8 cellular contexts compared by ENCODE assay signal in the genomic region with DNA sequence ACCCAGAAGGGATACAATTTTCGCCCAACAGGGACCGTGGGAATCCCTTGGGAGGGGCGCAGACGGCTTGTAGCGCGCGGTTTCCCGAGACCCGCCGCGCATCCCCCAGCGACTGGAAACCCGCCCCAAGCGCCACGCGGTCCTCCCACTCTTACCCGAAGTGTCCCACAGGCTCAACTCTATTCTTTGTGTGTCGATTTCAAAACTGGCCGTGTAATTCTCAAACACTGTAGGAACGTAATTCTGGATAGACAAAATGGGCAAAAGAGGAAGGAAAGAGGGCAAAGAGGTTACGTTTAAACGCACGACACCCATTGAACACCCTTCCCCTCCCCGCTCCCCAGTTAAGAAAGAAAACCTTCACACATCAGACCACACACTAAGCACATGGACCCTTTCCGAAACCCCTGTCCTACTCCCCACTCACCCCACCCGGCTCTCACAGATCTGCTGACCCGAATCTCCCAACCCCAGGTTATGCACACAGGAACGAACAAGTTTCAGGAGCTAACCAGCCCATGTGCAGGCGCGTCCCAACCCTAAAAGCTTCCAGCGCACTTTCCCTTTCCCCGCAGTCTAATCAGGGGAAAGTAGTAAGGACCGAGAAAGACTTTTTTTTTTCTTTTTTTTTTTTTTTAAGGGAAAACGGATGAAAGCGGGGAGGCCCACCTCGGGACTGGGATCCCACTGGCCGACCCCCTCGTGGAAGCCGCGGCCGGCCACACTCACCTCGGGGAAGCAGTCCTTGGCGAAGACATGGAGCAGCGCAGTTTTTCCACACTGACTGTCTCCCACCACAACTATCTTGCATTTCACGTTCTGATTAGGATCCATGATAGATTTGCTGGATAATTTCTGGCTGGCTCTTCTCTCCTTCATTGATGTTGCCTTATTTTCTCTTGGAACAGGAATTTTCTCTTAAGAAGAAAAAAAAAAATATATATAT. TPM values are rescaled to one million over a fixed set of nuclear protein-coding genes. Genes with fewer than 3 reads are reported as not detected.
DNase-seq lines count a peak whose midpoint lies in the region; ATAC-seq and TF ChIP-seq lines count a peak whose summit lies in the region.

No MANE protein-coding gene starts in this region.

- peaks cover 30 to 32% (median 31%) of the 10 kb centered on the region in 4 donors for H3K4me1 ChIP-seq in esophagus muscularis mucosa

- peak overlapping the region; percentile 79 to 88 (median 85) for H3K4me3 ChIP-seq in esophagus muscularis mucosa

- no peaks in the 10 kb centered on the region for H3K9me3 ChIP-seq in esophagus muscularis mucosa

- no peaks in the 10 kb centered on the region for H3K36me3 Mint-ChIP-seq in nephron progenitor cell (ENCODE audit: low read depth)

- H3K27me3 ChIP-seq in esophagus muscularis mucosa: no peaks in the 10 kb centered on the region

- TF ChIP-seq EP300 in esophagus muscularis mucosa (IDR thresholded peaks at IDR 0.05): no peak

- peaks cover 22% of the 10 kb centered on the region for H3K4me1 Mint-ChIP-seq in nephron progenitor cell

- no peak for ATAC-seq in GM18519 (IDR thresholded peaks at IDR 0.05; ENCODE audit: low FRiP score, unreplicated experiment)
- ATAC-seq in HG03175 (IDR thresholded peaks at IDR 0.05; ENCODE audit: unreplicated experiment): no peak

- DNase-seq in NCI-H82 (lab: John Stamatoyannopoulos, UW) (peak; percentile 68), NCI-H82 treated with DMSO at 0.1 percent for 48 hours (lab: John Stamatoyannopoulos, UW; ENCODE audit: unreplicated experiment) (no peak), RKO (ENCODE audit: low spot score) (peak; percentile 58), esophagus muscularis mucosa (ENCODE audit: extremely low spot score) (no peak), nephron progenitor cell (peak; percentile 37), EL (no peak)

- peaks cover 3% of the 10 kb centered on the region for H3K27me3 Mint-ChIP-seq in nephron progenitor cell (ENCODE audit: low read depth, poor library complexity)

- under 1% methylated on average over 45 of the region's 45 CpGs for WGBS in esophagus muscularis mucosa

- peak overlapping the region; percentile 95 to 98 (median 96) for H3K27ac ChIP-seq in esophagus muscularis mucosa (replicated peaks in 1 of 4)

- no peak for TF ChIP-seq CTCF in esophagus muscularis mucosa (IDR thresholded peaks at IDR 0.05)
- no peak for TF ChIP-seq CTCF in nephron progenitor cell (IDR thresholded peaks at IDR 0.05)

- H3K4me3 Mint-ChIP-seq in nephron progenitor cell: peak overlapping the region; percentile 96

- H3K9me3 Mint-ChIP-seq in nephron progenitor cell: no peaks in the 10 kb centered on the region

- intact Hi-C loops in esophagus muscularis mucosa (cut with DNase I): loop anchor here (5.0 kb wide), 2 partner anchors 125 to 890 kb away; no protein-coding TSS in a partner anchor

- peak overlapping the region; percentile 95 for H3K27ac Mint-ChIP-seq in nephron progenitor cell

- no peaks in the 10 kb centered on the region for H3K36me3 ChIP-seq in esophagus muscularis mucosa

- no peak for TF ChIP-seq POLR2A in esophagus muscularis mucosa (IDR thresholded peaks at IDR 0.05; ENCODE audit: low read depth)

RNA-seq across cellular contexts. Expression of a gene that starts 0.7 kb away (rescaled TPM):
- total RNA-seq in esophagus muscularis mucosa: 100 to 1,000 TPM in 2 of 4 donors, 10 to 100 TPM in 2; 39.6 to 219 (median 73.5) TPM

Comparison
In these comparisons a context has a peak if more than half of its experiments do, and no peak if none do; other contexts are left out.
1. DNase-seq: peak in NCI-H82 (single experiment), RKO (single experiment) and nephron progenitor cell (single experiment); none in NCI-H82 treated with DMSO at 0.1 percent for 48 hours (single experiment), esophagus muscularis mucosa (single experiment) and EL (single experiment).